ENCODE assay signal across 14 cellular contexts in the genomic region with DNA sequence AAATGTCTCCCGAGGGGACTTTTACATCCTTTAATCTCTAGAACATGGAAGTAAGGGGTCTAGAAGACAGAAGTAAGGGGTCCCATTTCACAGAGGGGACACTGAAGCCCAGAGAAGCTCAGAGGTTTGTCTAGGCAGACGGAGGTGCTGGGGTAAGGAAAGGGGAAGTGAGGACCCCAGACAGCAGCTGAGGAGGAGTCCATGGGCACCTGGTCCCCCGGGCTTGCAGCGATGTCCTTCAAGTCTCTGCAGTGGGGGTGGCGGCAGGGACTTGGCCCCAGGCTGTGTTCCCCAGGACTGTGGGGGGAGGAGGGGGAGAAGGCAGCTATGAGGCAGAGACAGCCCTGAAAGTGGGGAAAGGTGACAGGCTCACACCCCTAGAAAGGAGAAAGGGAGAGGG. TPM values are rescaled to one million over a fixed set of nuclear protein-coding genes. Genes with fewer than 3 reads are reported as not detected.
DNase-seq lines count a peak whose midpoint lies in the region; ATAC-seq and TF ChIP-seq lines count a peak whose summit lies in the region.
"Had no signal": no experiment of that assay in that cellular context is flagged by ENCODE, and none has a peak within 500 bp of the region (broad histone marks: within the 10 kb centered on the region; RNA-seq: fewer than 3 reads in every experiment).

No MANE protein-coding gene starts in this region.

- no peaks in the 10 kb centered on the region for H3K9me3 ChIP-seq in KOPT-K1 (ENCODE audit: insufficient read depth, low read length, poor library complexity, severe bottlenecking)
- H3K9me3 ChIP-seq: sigmoid colon had no signal

- POLR2A ChIA-PET in naive thymus-derived CD8-positive, alpha-beta T cell (lab: Charles Lee): no interaction called here

- H3K27ac Mint-ChIP-seq in activated T-cell treated with anti-CD3 and anti-CD28 coated beads, Interleukin-2, amount 50 U/mL, for 72 hours: peak overlapping the region; percentile 91
- H3K27ac Mint-ChIP-seq in naive thymus-derived CD8-positive, alpha-beta T cell: peak overlapping the region; percentile 49 to 94 (median 83)
- H3K27ac Mint-ChIP-seq: activated T-helper 1 cell treated with anti-CD3 and anti-CD28 coated beads, Interleukin-12 subunit alpha, Interleukin-12 subunit beta, Interleukin-2, Interleukin-4 antibody, amounts not matched to agents 30 ng/mL and 10 ng/mL and 1 ng/mL, durations not matched to agents 14 hours and 24 hours and 36 hours had no signal

- no peak for TF ChIP-seq CTCF in dorsolateral prefrontal cortex (IDR thresholded peaks at IDR 0.05 in 54 of 56, conservative IDR thresholded peaks at IDR 0.05 in 2 of 56; ENCODE audit: low read depth in 1 of 56, partially characterized antibody in 56 of 56)

- H3K27ac ChIP-seq in KOPT-K1 (ENCODE audit: low read depth, low read length, poor library complexity, severe bottlenecking): peak overlapping the region; percentile 78
- H3K27ac ChIP-seq in dorsolateral prefrontal cortex: peak overlapping the region in 3 of 59 donors; percentile 25 to 63 (median 27)
- H3K27ac ChIP-seq: sigmoid colon had no signal

- no peak overlapping the region for H3K4me3 ChIP-seq in dorsolateral prefrontal cortex
- H3K4me3 ChIP-seq: sigmoid colon had no signal

- intact Hi-C loops in dorsolateral prefrontal cortex (cut with DNase I): no loop called here

- H3K27me3 Mint-ChIP-seq in activated T-cell treated with anti-CD3 and anti-CD28 coated beads, Interleukin-2, amount 50 U/mL, for 72 hours (ENCODE audit: low read depth): no peaks in the 10 kb centered on the region
- H3K27me3 Mint-ChIP-seq in naive thymus-derived CD8-positive, alpha-beta T cell: no peaks in the 10 kb centered on the region

- H3K27me3 ChIP-seq in dorsolateral prefrontal cortex: peaks cover 0 to 4% (median 0%) of the 10 kb centered on the region in 45 donors

- ATAC-seq in activated T-cell treated with anti-CD3 and anti-CD28 coated beads, Interleukin-2, amount 50 U/mL, for 72 hours (replicated peaks in 1 of 2): no peak
- ATAC-seq in naive thymus-derived CD8-positive, alpha-beta T cell: peak in 1 of 2 donors; percentile 48

- H3K9me3 Mint-ChIP-seq in activated T-cell treated with anti-CD3 and anti-CD28 coated beads, Interleukin-2, amount 50 U/mL, for 72 hours: peaks cover 0 to 4% of the 10 kb centered on the region in 2 donors
- peaks cover 0 to 2% (median 0%) of the 10 kb centered on the region in 9 donors for H3K9me3 Mint-ChIP-seq in naive thymus-derived CD8-positive, alpha-beta T cell
- H3K9me3 Mint-ChIP-seq: activated T-helper 1 cell treated with anti-CD3 and anti-CD28 coated beads, Interleukin-12 subunit alpha, Interleukin-12 subunit beta, Interleukin-2, Interleukin-4 antibody, amounts not matched to agents 30 ng/mL and 10 ng/mL and 1 ng/mL, durations not matched to agents 14 hours and 24 hours and 36 hours; neural crest cell had no signal

- peak; percentile 20 for DNase-seq in activated CD4-positive, alpha-beta T cell treated with anti-CD3 and anti-CD28 coated beads for 48 hours
- DNase-seq in activated CD4-positive, alpha-beta T cell treated with anti-CD3 and anti-CD28 coated beads for 4 hours: no peak
- no peak for DNase-seq in activated T-cell treated with anti-CD3 and anti-CD28 coated beads, Interleukin-2, amount 50 U/mL, for 72 hours
- no peak for DNase-seq in naive thymus-derived CD8-positive, alpha-beta T cell
- DNase-seq in dorsolateral prefrontal cortex (no peak), LoVo (ENCODE audit: low spot score) (no peak)
- no peak for DNase-seq in stimulated activated CD4-positive, alpha-beta T cell treated with anti-CD3 and anti-CD28 coated beads, Interleukin-12 subunit alpha, Interleukin-12 subunit beta, amount 100 ng/mL, for 4 hours
- DNase-seq: 8988T; effector CD4-positive, alpha-beta T cell; GF-D8; sigmoid colon had no signal

- peaks cover 4 to 6% of the 10 kb centered on the region in 2 donors for H3K36me3 Mint-ChIP-seq in activated T-cell treated with anti-CD3 and anti-CD28 coated beads, Interleukin-2, amount 50 U/mL, for 72 hours (ENCODE audit: insufficient read depth in 2 of 2)
- peaks cover 0 to 6% (median 0%) of the 10 kb centered on the region in 3 donors for H3K36me3 Mint-ChIP-seq in naive thymus-derived CD8-positive, alpha-beta T cell

- peak overlapping the region; percentile 60 to 71 for H3K4me3 Mint-ChIP-seq in activated T-cell treated with anti-CD3 and anti-CD28 coated beads, Interleukin-2, amount 50 U/mL, for 72 hours
- peak overlapping the region; percentile 55 to 86 (median 73) for H3K4me3 Mint-ChIP-seq in naive thymus-derived CD8-positive, alpha-beta T cell
- H3K4me3 Mint-ChIP-seq: activated T-helper 1 cell treated with anti-CD3 and anti-CD28 coated beads, Interleukin-12 subunit alpha, Interleukin-12 subunit beta, Interleukin-2, Interleukin-4 antibody, amounts not matched to agents 30 ng/mL and 10 ng/mL and 1 ng/mL, durations not matched to agents 14 hours and 24 hours and 36 hours; neural crest cell had no signal

- H3K4me1 Mint-ChIP-seq in activated T-cell treated with anti-CD3 and anti-CD28 coated beads, Interleukin-2, amount 50 U/mL, for 72 hours (ENCODE audit: low read depth): peaks cover 78% of the 10 kb centered on the region
- H3K4me1 Mint-ChIP-seq in naive thymus-derived CD8-positive, alpha-beta T cell: peaks cover 51 to 97% (median 91%) of the 10 kb centered on the region in 4 donors
- H3K4me1 Mint-ChIP-seq: neural crest cell had no signal

- peaks cover 79% of the 10 kb centered on the region for H3K36me3 ChIP-seq in KOPT-K1 (ENCODE audit: insufficient read depth, low read length)
- H3K36me3 ChIP-seq: sigmoid colon had no signal

RNA-seq across cellular contexts. Expression of a gene that starts 30.7 kb away (rescaled TPM):
- total RNA-seq in activated T-cell treated with anti-CD3 and anti-CD28 coated beads, Interleukin-2, amount 50 U/mL, for 72 hours: 10 to 100 TPM; 17.6 to 18.0 TPM
- 1 to 10 TPM; 2.8 to 4.1 TPM for total RNA-seq in naive thymus-derived CD8-positive, alpha-beta T cell
- 1 to 10 TPM in 1 of 3 donors, under 1 TPM in 2; 0.09 to 1.5 (median 0.48) TPM for polyA plus RNA-seq in naive thymus-derived CD8-positive, alpha-beta T cell
- 100 to 1,000 TPM in 1 of 120 experiments, 10 to 100 TPM in 119; 24.5 to 108 (median 51.0) TPM for total RNA-seq in dorsolateral prefrontal cortex

RNA-seq across cellular contexts. Expression of a gene that starts 48.4 kb away (rescaled TPM):
- total RNA-seq in activated T-cell treated with anti-CD3 and anti-CD28 coated beads, Interleukin-2, amount 50 U/mL, for 72 hours: 10 to 100 TPM in 1 of 2 donors, 1 to 10 TPM in 1; 6.7 to 13.4 TPM
- total RNA-seq in naive thymus-derived CD8-positive, alpha-beta T cell: under 1 TPM; 0.44 to 0.47 TPM
- polyA plus RNA-seq in naive thymus-derived CD8-positive, alpha-beta T cell: under 1 TPM; 0.13 to 0.76 (median 0.23) TPM
- total RNA-seq in dorsolateral prefrontal cortex: 10 to 100 TPM; 17.0 to 95.6 (median 38.8) TPM
- total RNA-seq: neural crest cell had no signal

Comparison
In these comparisons a context has a peak if more than half of its experiments do, and no peak if none do; other contexts are left out.
1. RNA of a gene that starts 48.4 kb away (total RNA-seq): 17.0 to 95.6 TPM in dorsolateral prefrontal cortex and 6.7 to 13.4 TPM in activated T-cell treated with anti-CD3 and anti-CD28 coated beads, Interleukin-2, amount 50 U/mL, for 72 hours; 0.44 to 0.47 TPM in naive thymus-derived CD8-positive, alpha-beta T cell; every median in the first group is over 4 times any median in the second.